Comparison of ENCODE assay signal across 8 cellular contexts in the genomic region with DNA sequence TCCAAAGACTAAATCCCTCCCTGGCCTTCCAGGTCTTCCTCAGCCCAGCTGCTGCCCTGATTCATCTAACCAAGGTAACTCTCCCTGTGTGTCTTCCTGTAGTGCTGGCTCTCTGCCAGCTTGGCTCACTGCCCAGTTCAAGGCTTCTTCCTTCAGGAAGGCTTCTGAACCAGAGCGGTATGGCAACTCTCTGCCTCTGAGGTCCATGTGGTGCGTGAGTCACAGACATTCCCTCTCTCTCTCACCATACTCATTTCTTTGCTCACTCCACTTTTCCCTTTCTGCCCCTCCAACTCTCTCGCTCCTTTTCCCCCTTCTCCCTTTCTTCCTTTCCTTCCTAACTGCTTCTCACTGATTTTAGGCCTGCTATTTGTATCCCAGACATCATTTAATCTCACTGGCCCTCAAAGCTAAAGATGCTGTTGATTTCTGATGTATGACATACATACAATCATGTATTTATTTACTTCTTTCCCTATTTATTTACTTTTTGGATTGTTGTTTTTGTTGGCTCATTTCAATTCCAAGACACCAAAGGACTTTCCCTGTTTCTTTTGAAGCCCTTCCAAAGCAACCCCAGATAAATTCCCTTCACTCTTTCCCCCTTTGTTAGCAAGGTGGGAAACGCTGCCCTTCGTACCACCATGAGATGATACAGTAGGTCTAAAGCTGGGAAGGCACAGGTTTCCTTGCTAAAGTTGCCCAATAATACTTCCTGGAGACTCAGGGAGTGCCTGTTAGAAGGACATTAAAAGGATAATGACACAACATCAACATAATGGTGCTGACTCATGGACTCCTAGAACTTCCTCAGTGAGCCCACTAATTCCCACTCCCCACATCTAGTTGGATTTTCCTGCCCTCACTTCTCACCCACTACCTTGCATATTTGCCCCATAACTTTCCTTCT. TPM values are rescaled to one million over a fixed set of nuclear protein-coding genes. Genes with fewer than 3 reads are reported as not detected.
DNase-seq lines count a peak whose midpoint lies in the region; TF ChIP-seq lines count a peak whose summit lies in the region.

No MANE protein-coding gene starts in this region.

- no peak overlapping the region for H3K4me3 ChIP-seq in SK-N-SH (ENCODE audit: low read depth in 2 of 2, low read length in 1 of 2)
- no peak overlapping the region for H3K4me3 ChIP-seq in sigmoid colon

- no peaks in the 10 kb centered on the region for H3K9me3 ChIP-seq in SK-N-SH
- H3K9me3 ChIP-seq in sigmoid colon = no peaks in the 10 kb centered on the region

- no peaks in the 10 kb centered on the region for H3K79me2 ChIP-seq in SK-N-SH (ENCODE audit: insufficient read depth)

- H3K4me1 ChIP-seq in SK-N-SH (ENCODE audit: control insufficient read depth in 1 of 2, insufficient read depth in 2 of 2, low read depth in 1 of 2, low read length in 1 of 2) (peaks cover 12 to 14% of the 10 kb centered on the region in 2 experiments; a peak in 2 of 4 replicates), sigmoid colon (no peaks in the 10 kb centered on the region)

- TF ChIP-seq RAD21 in SK-N-SH (IDR thresholded peaks at IDR 0.05; ENCODE audit: low read length) = no peak

- 39% methylated on average over 5 of the region's 5 CpGs for WGBS in SK-N-SH (ENCODE audit: low lambda C conversion rate)
- 26 to 59% methylated on average over 5 of the region's 5 CpGs for WGBS in sigmoid colon, 2 donors

- CTCF ChIA-PET in SK-N-SH (lab: Yijun Ruan, JAX) = interaction anchor here (0.8 to 6.7 kb wide), 5 partner anchors 9 to 125 kb away, joined by 3 to 76 read pairs (median 6); no protein-coding TSS in a partner anchor

- TF ChIP-seq EP300 in SK-N-SH (IDR thresholded peaks at IDR 0.05; ENCODE audit: borderline replicate concordance in 1 of 2, low read depth in 1 of 2, low read length in 1 of 2) (peak in 1 of 2 experiments; percentile 76; a peak in 1 of 4 replicates), sigmoid colon (IDR thresholded peaks at IDR 0.05) (no peak)

- no peaks in the 10 kb centered on the region for H3K36me3 ChIP-seq in SK-N-SH (replicated peaks in 1 of 2; ENCODE audit: control insufficient read depth in 1 of 2, insufficient read depth in 2 of 2, low read length in 1 of 2)
- H3K36me3 ChIP-seq in sigmoid colon = no peaks in the 10 kb centered on the region

- peak overlapping the region; percentile 45; the same call in 1 of the 2 replicates for H2AFZ ChIP-seq in SK-N-SH (ENCODE audit: low read depth)

- peak overlapping the region; percentile 13; the same call in 1 of the 2 replicates for H3K9ac ChIP-seq in SK-N-SH

- H3K9me2 ChIP-seq in SK-N-SH = no peaks in the 10 kb centered on the region

- H4K20me1 ChIP-seq in SK-N-SH (ENCODE audit: insufficient read depth) = no peaks in the 10 kb centered on the region

- peak; percentile 89 for DNase-seq in DMS79 treated with DMSO at 0.1 percent for 48 hours (lab: John Stamatoyannopoulos, UW)
- peak; percentile 38 for DNase-seq in NCI-H1092 (lab: John Stamatoyannopoulos, UW)
- DNase-seq in SK-N-SH = peak; percentile 33
- peak; percentile 87 for DNase-seq in fibroblast of peridontal ligament (ENCODE audit: extremely low read depth)
- DNase-seq in sigmoid colon = peak; percentile 82
- DNase-seq in cortex of kidney (lab: John Stamatoyannopoulos, UW) = no peak
- DNase-seq in activated CD4-positive, CD25-positive, alpha-beta regulatory T cell (lab: John Stamatoyannopoulos, UW) = no peak
- no peak for DNase-seq in iPS-NIHi11 (ENCODE audit: low spot score)

- TF ChIP-seq CTCF in SK-N-SH (IDR thresholded peaks at IDR 0.05) = no peak
- TF ChIP-seq CTCF in sigmoid colon (IDR thresholded peaks at IDR 0.05) = no peak

- peaks cover 5% of the 10 kb centered on the region for H3F3A ChIP-seq in SK-N-SH (replicated peaks; ENCODE audit: insufficient read depth)

- peak overlapping the region; percentile 36 for H3K4me2 ChIP-seq in SK-N-SH

- peak overlapping the region; percentile 54 to 79; a peak in 3 of 4 replicates for H3K27ac ChIP-seq in SK-N-SH (ENCODE audit: low read depth in 2 of 2, low read length in 1 of 2)
- H3K27ac ChIP-seq in sigmoid colon = no peak overlapping the region

- TF ChIP-seq POLR2A in sigmoid colon (IDR thresholded peaks at IDR 0.05) = no peak

- intact Hi-C loops in sigmoid colon (cut with DNase I) = loop anchor here (5.0 kb wide), 1 partner anchor 35 kb away; no protein-coding TSS in a partner anchor

- POLR2A ChIA-PET in SK-N-SH (lab: Yijun Ruan, JAX) = interaction anchor here (0.7 kb wide), 1 partner anchor 69 kb away, joined by 3 read pairs; no protein-coding TSS in a partner anchor

- no peaks in the 10 kb centered on the region for H3K27me3 ChIP-seq in SK-N-SH (ENCODE audit: insufficient read depth)
- H3K27me3 ChIP-seq in sigmoid colon = no peaks in the 10 kb centered on the region

TF ChIP-seq in SK-N-SH, 30 proteins besides CTCF, POLR2A, EP300 and RAD21 (continues in another document):
- TF ChIP-seq FOSL2 (IDR thresholded peaks at IDR 0.05; ENCODE audit: borderline replicate concordance, low read depth) (peak; percentile 91), CHD2 (IDR thresholded peaks at IDR 0.05; ENCODE audit: low read length, partially characterized antibody) (no peak), POLR2AphosphoS5 (IDR thresholded peaks at IDR 0.05; ENCODE audit: low read depth, low read length) (peak; percentile 41; the same call in 1 of the 2 replicates), SIN3A (IDR thresholded peaks at IDR 0.05; ENCODE audit: borderline replicate concordance, low read depth, low read length) (peak; percentile 80; the same call in 1 of the 2 replicates), NFIC (IDR thresholded peaks at IDR 0.05; ENCODE audit: borderline replicate concordance) (peak; percentile 100), TEAD4 (IDR thresholded peaks at IDR 0.05; ENCODE audit: borderline replicate concordance, insufficient read depth) (peak; percentile 78), YY1 (IDR thresholded peaks at IDR 0.05; ENCODE audit: low read depth) (no peak), MXI1 (IDR thresholded peaks at IDR 0.05; ENCODE audit: low read depth, low read length) (no peak)
- TF ChIP-seq, protein P1, sequence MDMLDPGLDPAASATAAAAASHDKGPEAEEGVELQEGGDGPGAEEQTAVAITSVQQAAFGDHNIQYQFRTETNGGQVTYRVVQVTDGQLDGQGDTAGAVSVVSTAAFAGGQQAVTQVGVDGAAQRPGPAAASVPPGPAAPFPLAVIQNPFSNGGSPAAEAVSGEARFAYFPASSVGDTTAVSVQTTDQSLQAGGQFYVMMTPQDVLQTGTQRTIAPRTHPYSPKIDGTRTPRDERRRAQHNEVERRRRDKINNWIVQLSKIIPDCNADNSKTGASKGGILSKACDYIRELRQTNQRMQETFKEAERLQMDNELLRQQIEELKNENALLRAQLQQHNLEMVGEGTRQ (IDR thresholded peaks at IDR 0.05; ENCODE audit: borderline replicate concordance, low read depth, low read length) = no peak
- TF ChIP-seq, protein P2, sequence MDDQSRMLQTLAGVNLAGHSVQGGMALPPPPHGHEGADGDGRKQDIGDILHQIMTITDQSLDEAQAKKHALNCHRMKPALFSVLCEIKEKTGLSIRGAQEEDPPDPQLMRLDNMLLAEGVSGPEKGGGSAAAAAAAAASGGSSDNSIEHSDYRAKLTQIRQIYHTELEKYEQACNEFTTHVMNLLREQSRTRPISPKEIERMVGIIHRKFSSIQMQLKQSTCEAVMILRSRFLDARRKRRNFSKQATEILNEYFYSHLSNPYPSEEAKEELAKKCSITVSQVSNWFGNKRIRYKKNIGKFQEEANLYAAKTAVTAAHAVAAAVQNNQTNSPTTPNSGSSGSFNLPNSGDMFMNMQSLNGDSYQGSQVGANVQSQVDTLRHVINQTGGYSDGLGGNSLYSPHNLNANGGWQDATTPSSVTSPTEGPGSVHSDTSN (IDR thresholded peaks at IDR 0.05) = 0 out of 2 replicates have a peak, but pooled peaks have one; percentile 27
- TF ChIP-seq, protein P3, sequence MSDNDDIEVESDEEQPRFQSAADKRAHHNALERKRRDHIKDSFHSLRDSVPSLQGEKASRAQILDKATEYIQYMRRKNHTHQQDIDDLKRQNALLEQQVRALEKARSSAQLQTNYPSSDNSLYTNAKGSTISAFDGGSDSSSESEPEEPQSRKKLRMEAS (IDR thresholded peaks at IDR 0.05; ENCODE audit: low read depth) = peak; percentile 95

RNA-seq across cellular contexts. Expression of a gene that starts 17.8 kb away (rescaled TPM):
- polyA plus RNA-seq in SK-N-SH (2012; rRNA removed) (0.57 and 0.74 TPM in 2 replicates), sigmoid colon (1 to 10 TPM in 1 of 3 donors, under 1 TPM in 1, not detected in 1; 0.29 to 1.2 TPM)
- 0.51 and 0.66 TPM in 2 replicates for polyA plus RNA-seq in SK-N-SH (2012; cell fraction: cytosol; rRNA removed)
- polyA plus RNA-seq in SK-N-SH (2012; cell fraction: nucleus; rRNA removed) = 0.95 and 2.1 TPM in 2 replicates
- total RNA-seq in sigmoid colon = 1 to 10 TPM in 1 of 4 donors, under 1 TPM in 1, not detected in 2; 0.81 to 1.8 TPM

RNA-seq across cellular contexts. Expression of a gene that starts 19.7 kb away (rescaled TPM):
- polyA plus RNA-seq in SK-N-SH (2012; rRNA removed) (not detected in 2 replicates), sigmoid colon (under 1 TPM in 1 of 3 donors, not detected in 2; 0.10 TPM)
- 0.03 and 0.08 TPM in 2 replicates for polyA plus RNA-seq in SK-N-SH (2012; cell fraction: cytosol; rRNA removed)
- 0.19 and 0.27 TPM in 2 replicates for polyA plus RNA-seq in SK-N-SH (2012; cell fraction: nucleus; rRNA removed)
- total RNA-seq in sigmoid colon = not detected

RNA-seq across cellular contexts. Expression of a gene that starts 43.1 kb away (rescaled TPM):
- polyA plus RNA-seq in SK-N-SH (2012; rRNA removed) (625 and 646 TPM in 2 replicates), sigmoid colon (100 to 1,000 TPM; 383 to 770 (median 531) TPM)
- 361 and 510 TPM in 2 replicates for polyA plus RNA-seq in SK-N-SH (2012; cell fraction: cytosol; rRNA removed)
- 304 and 445 TPM in 2 replicates for polyA plus RNA-seq in SK-N-SH (2012; cell fraction: nucleus; rRNA removed)
- 100 to 1,000 TPM in 2 of 4 donors, 10 to 100 TPM in 2; 88.8 to 109 (median 99.0) TPM for total RNA-seq in sigmoid colon

RNA-seq across cellular contexts. Expression of a gene that starts 55.5 kb away (rescaled TPM):
- polyA plus RNA-seq in SK-N-SH (2012; rRNA removed) (not detected in 2 replicates), sigmoid colon (10 to 100 TPM in 2 of 3 donors, 1 to 10 TPM in 1; 2.4 to 16.2 (median 13.3) TPM)
- not detected in 2 replicates for polyA plus RNA-seq in SK-N-SH (2012; cell fraction: cytosol; rRNA removed)
- 0.07 and 0.10 TPM in 2 replicates for polyA plus RNA-seq in SK-N-SH (2012; cell fraction: nucleus; rRNA removed)
- 1 to 10 TPM; 3.3 to 5.0 (median 4.3) TPM for total RNA-seq in sigmoid colon

Comparison
In these comparisons a context has a peak if more than half of its experiments do, and no peak if none do; other contexts are left out.
1. DNase-seq: peak in DMS79 treated with DMSO at 0.1 percent for 48 hours (single experiment), NCI-H1092 (single experiment), SK-N-SH (single experiment), fibroblast of peridontal ligament (single experiment) and sigmoid colon (single experiment); none in cortex of kidney (single experiment), activated CD4-positive, CD25-positive, alpha-beta regulatory T cell (0 of 4) and iPS-NIHi11 (single experiment).
2. H3K27ac ChIP-seq: peak in SK-N-SH (2 of 2); none in sigmoid colon (0 of 4).